ENCODE assay signal across 18 cellular contexts in genomic region chr5:20694121-20694520, GRCh38.
DNase-seq lines count a peak whose midpoint lies in the region; ATAC-seq and TF ChIP-seq lines count a peak whose summit lies in the region.
"Had no signal": no experiment of that assay in that cellular context is flagged by ENCODE, and none has a peak within 500 bp of the region (broad histone marks: within the 10 kb centered on the region; RNA-seq: fewer than 3 reads in every experiment).

No MANE protein-coding gene starts in this region.

- DNase-seq in NOMO-1 treated with DMSO at 0.1 percent for 48 hours (lab: John Stamatoyannopoulos, UW; ENCODE audit: unreplicated experiment) = peak; percentile 57
- no peak for DNase-seq in NOMO-1 treated with dmso at 0.1 percent for 144 hours (lab: John Stamatoyannopoulos, UW; ENCODE audit: unreplicated experiment)
- DNase-seq in OCI-M1 (lab: John Stamatoyannopoulos, UW) = peak; percentile 49
- DNase-seq in amniotic epithelial cell (ENCODE audit: low read depth) = peak; percentile 9
- DNase-seq in NCI-H2107 treated with DMSO at 0.1 percent for 48 hours (lab: John Stamatoyannopoulos, UW; ENCODE audit: unreplicated experiment) = no peak
- DNase-seq in OCI-M2 (lab: John Stamatoyannopoulos, UW; ENCODE audit: unreplicated experiment) = no peak
- no peak for DNase-seq in LoVo (ENCODE audit: low spot score)
- no peak for DNase-seq in left lung
- DNase-seq: CD4-positive, alpha-beta memory T cell; HFFc6; Karpas-422; NCI-H1048; NCI-H1436 treated with DMSO at 0.1 percent for 48 hours; NCI-H2029 treated with DMSO at 0.1 percent for 48 hours; NCI-H510A; NCI-H774; RPMI8226 had no signal

- no peak for TF ChIP-seq CTCF in left lung (IDR thresholded peaks at IDR 0.05)

- H3K27ac ChIP-seq in left lung = no peak overlapping the region
- H3K27ac ChIP-seq: 22Rv1 had no signal

- no peak overlapping the region for H3K4me3 ChIP-seq in left lung

- no peaks in the 10 kb centered on the region for H3K27me3 ChIP-seq in left lung

- H3K4me1 ChIP-seq in left lung = no peaks in the 10 kb centered on the region

- no peak for ATAC-seq in left lung

- no peaks in the 10 kb centered on the region for H3K36me3 ChIP-seq in left lung

- H3K9me3 ChIP-seq in left lung = peaks cover 0 to 4% of the 10 kb centered on the region in 2 donors

- intact Hi-C loops in left lung (cut with DNase I) = no loop called here

Comparison
In these comparisons a context has a peak if more than half of its experiments do, and no peak if none do; other contexts are left out.
1. DNase-seq: peak in NOMO-1 treated with DMSO at 0.1 percent for 48 hours (single experiment), OCI-M1 (single experiment) and amniotic epithelial cell (single experiment); none in NOMO-1 treated with dmso at 0.1 percent for 144 hours (single experiment), NCI-H2107 treated with DMSO at 0.1 percent for 48 hours (single experiment), OCI-M2 (single experiment), LoVo (single experiment) and left lung (0 of 2).